2 cellular contexts compared by ENCODE assay signal in the genomic region with DNA sequence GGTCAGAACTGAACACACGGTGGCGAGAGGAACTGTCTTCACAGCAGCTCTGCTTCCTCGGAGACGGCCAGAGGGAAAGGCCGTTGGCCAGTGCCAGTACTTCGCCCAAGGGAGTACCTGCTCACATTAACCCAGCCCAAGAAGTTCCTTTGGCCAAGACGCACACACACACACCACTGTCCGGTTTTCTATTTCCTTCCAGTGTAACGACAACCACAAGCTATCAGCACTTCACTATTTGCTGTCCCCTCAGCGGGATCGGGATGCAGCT.
TF ChIP-seq lines count a peak whose summit lies in the region.

No MANE protein-coding gene starts in this region.

TF ChIP-seq in GM12891, 5 proteins besides CTCF, POLR2A, EP300 and RAD21:
- TF ChIP-seq TAF1 (IDR thresholded peaks at IDR 0.05; ENCODE audit: low read depth, low read length) = no peak
- no peak for TF ChIP-seq SPI1 (IDR thresholded peaks at IDR 0.05; ENCODE audit: low read depth, low read length)
- TF ChIP-seq PAX5 (IDR thresholded peaks at IDR 0.05; ENCODE audit: insufficient read depth, low read length, severe bottlenecking) = no peak
- no peak for TF ChIP-seq POLR2AphosphoS5 (IDR thresholded peaks at IDR 0.05; ENCODE audit: low read depth, low read length)
- TF ChIP-seq POU2F2 (IDR thresholded peaks at IDR 0.05; ENCODE audit: low read depth, low read length) = no peak

TF ChIP-seq in IMR-90, 13 proteins besides CTCF, POLR2A, EP300 and RAD21:
- no peak for TF ChIP-seq BHLHE40 (IDR thresholded peaks at IDR 0.05; ENCODE audit: low read depth, low read length)
- no peak for TF ChIP-seq MAFK (IDR thresholded peaks at IDR 0.05; ENCODE audit: low read depth, low read length)
- no peak for TF ChIP-seq MAZ (IDR thresholded peaks at IDR 0.05; ENCODE audit: borderline replicate concordance, low read depth, low read length)
- no peak for TF ChIP-seq MXI1 (IDR thresholded peaks at IDR 0.05; ENCODE audit: borderline replicate concordance, low read depth, low read length)
- TF ChIP-seq, protein P1, sequence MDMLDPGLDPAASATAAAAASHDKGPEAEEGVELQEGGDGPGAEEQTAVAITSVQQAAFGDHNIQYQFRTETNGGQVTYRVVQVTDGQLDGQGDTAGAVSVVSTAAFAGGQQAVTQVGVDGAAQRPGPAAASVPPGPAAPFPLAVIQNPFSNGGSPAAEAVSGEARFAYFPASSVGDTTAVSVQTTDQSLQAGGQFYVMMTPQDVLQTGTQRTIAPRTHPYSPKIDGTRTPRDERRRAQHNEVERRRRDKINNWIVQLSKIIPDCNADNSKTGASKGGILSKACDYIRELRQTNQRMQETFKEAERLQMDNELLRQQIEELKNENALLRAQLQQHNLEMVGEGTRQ (IDR thresholded peaks at IDR 0.05; ENCODE audit: low read depth, low read length) = no peak
- TF ChIP-seq SMC3 (IDR thresholded peaks at IDR 0.05; ENCODE audit: low read depth, low read length) = no peak
- TF ChIP-seq RCOR1 (IDR thresholded peaks at IDR 0.05; ENCODE audit: insufficient replicate concordance, low read length) = no peak
- no peak for TF ChIP-seq NFE2L2 (IDR thresholded peaks at IDR 0.05; ENCODE audit: low read depth, low read length)
- TF ChIP-seq CHD1 (IDR thresholded peaks at IDR 0.05; ENCODE audit: low read depth, low read length) = no peak
- TF ChIP-seq, protein P2, sequence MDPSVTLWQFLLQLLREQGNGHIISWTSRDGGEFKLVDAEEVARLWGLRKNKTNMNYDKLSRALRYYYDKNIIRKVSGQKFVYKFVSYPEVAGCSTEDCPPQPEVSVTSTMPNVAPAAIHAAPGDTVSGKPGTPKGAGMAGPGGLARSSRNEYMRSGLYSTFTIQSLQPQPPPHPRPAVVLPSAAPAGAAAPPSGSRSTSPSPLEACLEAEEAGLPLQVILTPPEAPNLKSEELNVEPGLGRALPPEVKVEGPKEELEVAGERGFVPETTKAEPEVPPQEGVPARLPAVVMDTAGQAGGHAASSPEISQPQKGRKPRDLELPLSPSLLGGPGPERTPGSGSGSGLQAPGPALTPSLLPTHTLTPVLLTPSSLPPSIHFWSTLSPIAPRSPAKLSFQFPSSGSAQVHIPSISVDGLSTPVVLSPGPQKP (IDR thresholded peaks at IDR 0.05; ENCODE audit: borderline replicate concordance, low read depth, low read length) = no peak
- TF ChIP-seq FOS (IDR thresholded peaks at IDR 0.05; ENCODE audit: low read depth, low read length) = no peak
- no peak for TF ChIP-seq CEBPB (IDR thresholded peaks at IDR 0.05; ENCODE audit: low read depth, low read length)
TF ChIP-seq in IMR-90: peak in this region for 0.
